Comparison of ENCODE assay signal across 25 cellular contexts in genomic region chr3:113574213-113574612, GRCh38. TPM values are rescaled to one million over a fixed set of nuclear protein-coding genes. Genes with fewer than 3 reads are reported as not detected.
DNase-seq lines count a peak whose midpoint lies in the region; ATAC-seq and TF ChIP-seq lines count a peak whose summit lies in the region.
"Had no signal": no experiment of that assay in that cellular context is flagged by ENCODE, and none has a peak within 500 bp of the region (broad histone marks: within the 10 kb centered on the region; RNA-seq: fewer than 3 reads in every experiment).

No MANE protein-coding gene starts in this region.

- H3K36me3 Mint-ChIP-seq in central memory CD8-positive, alpha-beta T cell (ENCODE audit: insufficient read depth), result peaks cover 13% of the 10 kb centered on the region

- peak overlapping the region; percentile 86 for H3K27ac Mint-ChIP-seq in central memory CD8-positive, alpha-beta T cell (ENCODE audit: low read depth)
- H3K27ac Mint-ChIP-seq: activated naive CD8-positive, alpha-beta T cell treated with anti-CD3 and anti-CD28 coated beads, Interleukin-2, amount 10 ng/mL, durations not matched to agents 7 days and 5 days; B cell had no signal

- no peaks in the 10 kb centered on the region for H3K27me3 Mint-ChIP-seq in central memory CD8-positive, alpha-beta T cell
- H3K27me3 Mint-ChIP-seq: activated naive CD8-positive, alpha-beta T cell treated with anti-CD3 and anti-CD28 coated beads, Interleukin-2, amount 10 ng/mL, durations not matched to agents 7 days and 5 days; B cell had no signal

- ATAC-seq in central memory CD8-positive, alpha-beta T cell (replicated peaks; ENCODE audit: extremely low read depth, poor library complexity, severe bottlenecking), result no peak
- ATAC-seq: gastroesophageal sphincter, left ventricle myocardium superior had no signal

- no peak overlapping the region for H3K4me3 Mint-ChIP-seq in central memory CD8-positive, alpha-beta T cell
- H3K4me3 Mint-ChIP-seq: activated naive CD8-positive, alpha-beta T cell treated with anti-CD3 and anti-CD28 coated beads, Interleukin-2, amount 10 ng/mL, durations not matched to agents 7 days and 5 days; B cell had no signal

- H3K27ac ChIP-seq in parathyroid adenoma, result no peak overlapping the region
- H3K27ac ChIP-seq: 22Rv1, brain microvascular endothelial cell, gastroesophageal sphincter, skin epidermis, suprapubic skin had no signal

- DNase-seq in DMS53 (lab: John Stamatoyannopoulos, UW) (peak; percentile 42), DMS53 treated with DMSO at 0.1 percent for 48 hours (lab: John Stamatoyannopoulos, UW; ENCODE audit: unreplicated experiment) (no peak), NCI-H2227 treated with DMSO at 0.1 percent for 48 hours (lab: John Stamatoyannopoulos, UW) (peak; percentile 31), GDM1 (lab: John Stamatoyannopoulos, UW) (no peak), GOT3 (lab: John Stamatoyannopoulos, UW) (no peak), lower leg skin (ENCODE audit: low spot score in 2 of 2) (no peak)
- DNase-seq in central memory CD8-positive, alpha-beta T cell (ENCODE audit: low spot score in 2 of 2), result no peak
- DNase-seq: activated CD4-positive, alpha-beta T cell treated with anti-CD3 and anti-CD28 coated beads, Interleukin-2, amount 50 U/mL, for 4 hours; activated naive CD8-positive, alpha-beta T cell treated with anti-CD3 and anti-CD28 coated beads, Interleukin-2, amount 10 ng/mL, durations not matched to agents 7 days and 5 days; activated T-cell treated with anti-CD3 and anti-CD28 coated beads, Interleukin-2, amount 50 U/mL, for 1 hour; brain microvascular endothelial cell; DMS153; left ventricle myocardium superior; NCI-H1092; NCI-H2107; RPMI8226; stimulated activated CD4-positive, alpha-beta T cell treated with anti-CD3 and anti-CD28 coated beads, Interleukin-4, amount 100 ng/mL, for 24 hours; SW 1271 had no signal

- no peaks in the 10 kb centered on the region for H3K9me3 Mint-ChIP-seq in central memory CD8-positive, alpha-beta T cell
- H3K9me3 Mint-ChIP-seq: activated naive CD8-positive, alpha-beta T cell treated with anti-CD3 and anti-CD28 coated beads, Interleukin-2, amount 10 ng/mL, durations not matched to agents 7 days and 5 days had no signal

- TF ChIP-seq POLR2A in lower leg skin (IDR thresholded peaks at IDR 0.05), result no peak

- H3K4me2 ChIP-seq in parathyroid adenoma (ENCODE audit: low read length), result no peak overlapping the region

- H3K79me2 ChIP-seq in parathyroid adenoma, result no peaks in the 10 kb centered on the region

- H3K27me3 ChIP-seq in parathyroid adenoma (ENCODE audit: control insufficient read depth, insufficient read depth, low read length), result no peaks in the 10 kb centered on the region
- H3K27me3 ChIP-seq: brain microvascular endothelial cell, suprapubic skin had no signal

- H2AFZ ChIP-seq in parathyroid adenoma, result peak overlapping the region; percentile 61

- WGBS in lower leg skin, 2 donors, result 75 to 77% methylated on average over 2 of the region's 2 CpGs

- intact Hi-C loops in lower leg skin (cut with DNase I; ENCODE audit: low total_unique reads), result no loop called here

- TF ChIP-seq CTCF in parathyroid adenoma (IDR thresholded peaks at IDR 0.05) (no peak), lower leg skin (IDR thresholded peaks at IDR 0.05) (no peak)

- no peak overlapping the region for H3K9ac ChIP-seq in parathyroid adenoma

- H3K9me3 ChIP-seq in parathyroid adenoma (ENCODE audit: control insufficient read depth, low read length), result no peaks in the 10 kb centered on the region
- H3K9me3 ChIP-seq: gastroesophageal sphincter, suprapubic skin had no signal

- no peaks in the 10 kb centered on the region for H3K36me3 ChIP-seq in parathyroid adenoma (ENCODE audit: control insufficient read depth, insufficient read depth, low read length)
- H3K36me3 ChIP-seq: brain microvascular endothelial cell, gastroesophageal sphincter, suprapubic skin had no signal

- peaks cover 15% of the 10 kb centered on the region for H3K4me1 ChIP-seq in parathyroid adenoma
- H3K4me1 ChIP-seq: gastroesophageal sphincter, suprapubic skin had no signal

- H3K4me3 ChIP-seq in parathyroid adenoma (ENCODE audit: low read depth, low read length) (no peak overlapping the region), lower leg skin (ENCODE audit: low read depth, poor library complexity, severe bottlenecking) (no peak overlapping the region)
- H3K4me3 ChIP-seq: gastroesophageal sphincter, skin epidermis, suprapubic skin had no signal

- peaks cover 14% of the 10 kb centered on the region for H3K4me1 Mint-ChIP-seq in central memory CD8-positive, alpha-beta T cell

RNA-seq across cellular contexts. Expression of gene SIDT1, which starts 41.9 kb away (rescaled TPM):
- total RNA-seq in lower leg skin, result 1 to 10 TPM in 2 of 4 donors, under 1 TPM in 2; 0.13 to 2.7 (median 0.99) TPM
- total RNA-seq: epithelial cell of proximal tubule had no signal

RNA-seq across cellular contexts. Expression of gene SPICE1, which starts 59.3 kb away (rescaled TPM):
- total RNA-seq in lower leg skin, result 10 to 100 TPM in 3 of 4 donors, 1 to 10 TPM in 1; 8.7 to 36.3 (median 16.7) TPM

Comparison
In these comparisons a context has a peak if more than half of its experiments do, and no peak if none do; other contexts are left out.
1. DNase-seq: peak in DMS53 (single experiment) and NCI-H2227 treated with DMSO at 0.1 percent for 48 hours (single experiment); none in DMS53 treated with DMSO at 0.1 percent for 48 hours (single experiment), central memory CD8-positive, alpha-beta T cell (0 of 2), GDM1 (single experiment), GOT3 (single experiment) and lower leg skin (0 of 2).